Comparison of ENCODE assay signal across 25 cellular contexts in the genomic region with DNA sequence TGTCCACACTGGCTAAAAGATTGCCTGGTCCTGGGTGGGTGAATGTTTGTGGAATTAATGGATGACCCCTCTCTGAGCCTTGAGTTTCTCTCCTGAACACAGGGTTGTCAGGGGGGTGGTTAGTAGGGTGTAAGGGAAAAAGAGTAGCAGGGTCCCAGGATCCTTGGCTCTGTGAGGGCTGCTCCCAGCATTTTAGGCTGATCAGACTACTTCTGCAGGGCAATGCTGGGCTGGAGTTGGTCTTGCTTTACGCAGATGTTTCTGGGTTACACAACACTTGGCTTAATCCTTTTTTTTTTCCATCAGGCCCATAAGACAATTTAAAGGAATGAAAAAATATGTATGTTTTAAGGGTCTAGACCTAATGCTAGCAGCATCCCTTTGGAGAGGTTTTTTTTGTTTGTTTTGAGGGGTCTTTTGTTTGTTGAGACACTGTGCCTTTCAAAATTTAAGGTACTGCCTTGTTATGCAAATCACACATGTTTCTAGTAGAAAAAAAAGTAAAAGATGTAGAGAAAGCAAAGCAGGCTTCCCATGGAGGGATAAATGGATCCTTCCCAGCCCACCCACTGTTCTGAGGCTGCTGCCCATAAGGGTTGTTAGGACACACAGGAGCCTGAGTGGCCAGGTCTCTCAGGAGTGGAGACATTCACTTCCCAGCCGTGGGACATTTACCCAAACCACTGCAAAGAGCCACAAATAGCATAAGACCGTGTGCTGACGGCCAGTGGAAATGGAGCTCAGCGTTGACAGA.
"Had no signal": no experiment of that assay in that cellular context is flagged by ENCODE, and none has a peak within 500 bp of the region (broad histone marks: within the 10 kb centered on the region; RNA-seq: fewer than 3 reads in every experiment).

No MANE protein-coding gene starts in this region.

- H3K4me3 ChIP-seq: adrenal gland, body of pancreas, colonic mucosa, gastroesophageal sphincter, heart right ventricle had no signal

- DNase-seq: activated CD4-positive, alpha-beta T cell treated with anti-CD3 and anti-CD28 coated beads for 1 hour; activated CD4-positive, alpha-beta T cell treated with anti-CD3 and anti-CD28 coated beads for 4 hours; activated CD4-positive, alpha-beta T cell treated with anti-CD3 and anti-CD28 coated beads, Interleukin-2, amount 10 ng/mL, durations not matched to agents 7 days and 5 days; activated CD4-positive, alpha-beta T cell treated with anti-CD3 and anti-CD28 coated beads, Interleukin-2, amount 50 U/mL, for 4 hours; activated CD8-positive, alpha-beta memory T cell treated with anti-CD3 and anti-CD28 coated beads for 24 hours; activated CD8-positive, alpha-beta T cell treated with anti-CD3 and anti-CD28 coated beads for 36 hours; activated effector memory CD4-positive, alpha-beta T cell treated with anti-CD3 and anti-CD28 coated beads, Interleukin-2, amount 50 U/mL, for 16 hours; activated naive CD4-positive, alpha-beta T cell treated with anti-CD3 and anti-CD28 coated beads for 36 hours; activated naive CD8-positive, alpha-beta T cell treated with anti-CD3 and anti-CD28 coated beads for 36 hours; activated naive CD8-positive, alpha-beta T cell treated with anti-CD3 and anti-CD28 coated beads, Interleukin-2, amount 50 U/mL, for 24 hours; activated T-cell treated with anti-CD3 and anti-CD28 coated beads, Interleukin-2, amount 50 U/mL, for 1 hour; activated T-cell treated with anti-CD3 and anti-CD28 coated beads, Interleukin-2, amount 50 U/mL, for 48 hours; adrenal gland; amygdala; aorta; body of pancreas; central memory CD4-positive, alpha-beta T cell; cerebellar nuclear complex; colonic mucosa; effector memory CD4-positive, alpha-beta T cell; endodermal cell; foreskin keratinocyte; heart right ventricle; T-helper 2 cell had no signal

- H3K9me3 ChIP-seq: adrenal gland, body of pancreas, colonic mucosa, gastroesophageal sphincter, heart right ventricle had no signal

- H3K27me3 ChIP-seq: adrenal gland, body of pancreas, colonic mucosa, foreskin keratinocyte, heart right ventricle had no signal

- H3K36me3 ChIP-seq: adrenal gland, colonic mucosa, gastroesophageal sphincter, heart right ventricle had no signal

- H3K4me1 ChIP-seq: adrenal gland, body of pancreas, colonic mucosa, foreskin keratinocyte, gastroesophageal sphincter, heart right ventricle had no signal

- H3K27ac ChIP-seq: adrenal gland, body of pancreas, colonic mucosa, foreskin keratinocyte, gastroesophageal sphincter, heart right ventricle had no signal
